ENCODE assay signal across 22 cellular contexts in genomic region chr3:50419595-50419994, GRCh38.
"Had no signal": no experiment of that assay in that cellular context is flagged by ENCODE, and none has a peak within 500 bp of the region (broad histone marks: within the 10 kb centered on the region; RNA-seq: fewer than 3 reads in every experiment).

No MANE protein-coding gene starts in this region.

- H3K4me3 ChIP-seq: gastrocnemius medialis, lung, smooth muscle cell, stomach, thyroid gland, vagina had no signal

- FAIRE-seq: keratinocyte had no signal

- H3K36me3 ChIP-seq: gastrocnemius medialis, neutrophil, stomach, thyroid gland, vagina had no signal

- H3K79me2 ChIP-seq: parathyroid adenoma had no signal

- ATAC-seq: esophagus mucosa; gastrocnemius medialis; left lobe of liver; natural killer cell; sciatic nerve; stimulated activated effector memory CD8-positive, alpha-beta T cell treated with anti-CD3 and anti-CD28 coated beads, Interleukin-12 subunit alpha, Interleukin-12 subunit beta, amount 100 ng/mL, for 72 hours had no signal

- H3K9me3 ChIP-seq: gastrocnemius medialis, neutrophil, stomach, thyroid gland, vagina had no signal

- H3K9ac ChIP-seq: parathyroid adenoma had no signal

- H3K27me3 ChIP-seq: gastrocnemius medialis, neutrophil, stomach, thyroid gland, vagina had no signal

- DNase-seq: effector CD8-positive, alpha-beta T cell; endodermal cell; foreskin fibroblast; gastrocnemius medialis; natural killer cell; stimulated activated CD4-positive, alpha-beta T cell treated with anti-CD3 and anti-CD28 coated beads, Interleukin-2, amount 100 ng/mL, for 24 hours; stimulated activated CD4-positive, alpha-beta T cell treated with anti-CD3 and anti-CD28 coated beads, Interleukin-4, amount 100 ng/mL, for 24 hours; stimulated activated naive CD4-positive, alpha-beta T cell treated with Interleukin-2 at 50 U/mL for 16 hours; stomach; thyroid gland; trophoblast cell had no signal

- H2AFZ ChIP-seq: parathyroid adenoma had no signal

- H3K27ac ChIP-seq: epithelial cell of prostate, gastrocnemius medialis, neutrophil, parathyroid adenoma, stomach, thyroid gland, vagina had no signal

- H3K4me1 ChIP-seq: gastrocnemius medialis, parathyroid adenoma, thyroid gland, vagina had no signal
